ENCODE assay signal across 1 cellular context in the genomic region with DNA sequence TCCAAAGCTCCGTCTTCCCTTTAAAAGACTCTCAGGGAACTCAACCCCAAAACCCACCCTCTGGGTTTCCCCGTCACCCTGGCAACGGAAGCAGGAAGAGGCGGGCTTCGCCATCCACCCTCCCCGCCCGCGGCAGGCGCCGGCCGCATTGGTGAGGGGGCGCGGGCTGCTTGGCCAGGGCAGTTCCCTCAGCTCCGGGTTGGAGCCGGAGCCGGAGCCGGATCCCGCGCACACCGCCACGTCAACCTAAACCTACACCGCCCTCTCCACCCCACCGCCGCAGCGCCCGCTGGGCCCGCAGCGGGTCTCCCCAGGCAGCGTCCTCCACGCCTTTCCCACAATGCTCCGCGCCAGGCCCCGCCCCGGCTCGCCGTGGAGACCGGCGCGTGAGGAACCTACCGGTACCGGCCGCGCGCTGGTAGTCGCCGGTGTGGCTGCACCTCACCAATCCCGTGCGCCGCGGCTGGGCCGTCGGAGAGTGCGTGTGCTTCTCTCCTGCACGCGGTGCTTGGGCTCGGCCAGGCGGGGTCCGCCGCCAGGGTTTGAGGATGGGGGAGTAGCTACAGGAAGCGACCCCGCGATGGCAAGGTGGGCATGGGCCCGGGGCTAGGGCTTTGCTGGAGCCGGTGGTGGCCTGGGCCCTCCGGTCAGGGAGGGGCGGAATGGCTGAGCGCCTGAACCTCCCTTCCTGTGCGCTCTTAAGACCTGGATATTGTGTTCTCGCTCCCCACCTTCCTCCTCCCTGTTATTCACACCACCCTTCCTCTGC.
TF ChIP-seq lines count a peak whose summit lies in the region.

A gene with protein sequence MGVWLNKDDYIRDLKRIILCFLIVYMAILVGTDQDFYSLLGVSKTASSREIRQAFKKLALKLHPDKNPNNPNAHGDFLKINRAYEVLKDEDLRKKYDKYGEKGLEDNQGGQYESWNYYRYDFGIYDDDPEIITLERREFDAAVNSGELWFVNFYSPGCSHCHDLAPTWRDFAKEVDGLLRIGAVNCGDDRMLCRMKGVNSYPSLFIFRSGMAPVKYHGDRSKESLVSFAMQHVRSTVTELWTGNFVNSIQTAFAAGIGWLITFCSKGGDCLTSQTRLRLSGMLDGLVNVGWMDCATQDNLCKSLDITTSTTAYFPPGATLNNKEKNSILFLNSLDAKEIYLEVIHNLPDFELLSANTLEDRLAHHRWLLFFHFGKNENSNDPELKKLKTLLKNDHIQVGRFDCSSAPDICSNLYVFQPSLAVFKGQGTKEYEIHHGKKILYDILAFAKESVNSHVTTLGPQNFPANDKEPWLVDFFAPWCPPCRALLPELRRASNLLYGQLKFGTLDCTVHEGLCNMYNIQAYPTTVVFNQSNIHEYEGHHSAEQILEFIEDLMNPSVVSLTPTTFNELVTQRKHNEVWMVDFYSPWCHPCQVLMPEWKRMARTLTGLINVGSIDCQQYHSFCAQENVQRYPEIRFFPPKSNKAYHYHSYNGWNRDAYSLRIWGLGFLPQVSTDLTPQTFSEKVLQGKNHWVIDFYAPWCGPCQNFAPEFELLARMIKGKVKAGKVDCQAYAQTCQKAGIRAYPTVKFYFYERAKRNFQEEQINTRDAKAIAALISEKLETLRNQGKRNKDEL (plus strand): TSS at position 362 of the 769 bp plus-strand sequence. CDS start 1,830 bp downstream, outside the sequence.

TF ChIP-seq in K562, 482 proteins besides CTCF, POLR2A, EP300 and RAD21 (continued from another document and continues in another):
- TF ChIP-seq, protein P1, sequence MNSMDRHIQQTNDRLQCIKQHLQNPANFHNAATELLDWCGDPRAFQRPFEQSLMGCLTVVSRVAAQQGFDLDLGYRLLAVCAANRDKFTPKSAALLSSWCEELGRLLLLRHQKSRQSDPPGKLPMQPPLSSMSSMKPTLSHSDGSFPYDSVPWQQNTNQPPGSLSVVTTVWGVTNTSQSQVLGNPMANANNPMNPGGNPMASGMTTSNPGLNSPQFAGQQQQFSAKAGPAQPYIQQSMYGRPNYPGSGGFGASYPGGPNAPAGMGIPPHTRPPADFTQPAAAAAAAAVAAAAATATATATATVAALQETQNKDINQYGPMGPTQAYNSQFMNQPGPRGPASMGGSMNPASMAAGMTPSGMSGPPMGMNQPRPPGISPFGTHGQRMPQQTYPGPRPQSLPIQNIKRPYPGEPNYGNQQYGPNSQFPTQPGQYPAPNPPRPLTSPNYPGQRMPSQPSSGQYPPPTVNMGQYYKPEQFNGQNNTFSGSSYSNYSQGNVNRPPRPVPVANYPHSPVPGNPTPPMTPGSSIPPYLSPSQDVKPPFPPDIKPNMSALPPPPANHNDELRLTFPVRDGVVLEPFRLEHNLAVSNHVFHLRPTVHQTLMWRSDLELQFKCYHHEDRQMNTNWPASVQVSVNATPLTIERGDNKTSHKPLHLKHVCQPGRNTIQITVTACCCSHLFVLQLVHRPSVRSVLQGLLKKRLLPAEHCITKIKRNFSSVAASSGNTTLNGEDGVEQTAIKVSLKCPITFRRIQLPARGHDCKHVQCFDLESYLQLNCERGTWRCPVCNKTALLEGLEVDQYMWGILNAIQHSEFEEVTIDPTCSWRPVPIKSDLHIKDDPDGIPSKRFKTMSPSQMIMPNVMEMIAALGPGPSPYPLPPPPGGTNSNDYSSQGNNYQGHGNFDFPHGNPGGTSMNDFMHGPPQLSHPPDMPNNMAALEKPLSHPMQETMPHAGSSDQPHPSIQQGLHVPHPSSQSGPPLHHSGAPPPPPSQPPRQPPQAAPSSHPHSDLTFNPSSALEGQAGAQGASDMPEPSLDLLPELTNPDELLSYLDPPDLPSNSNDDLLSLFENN (IDR thresholded peaks at IDR 0.05; ENCODE audit: low read depth in 2 of 2, low read length in 2 of 2) = peak in 1 of 2 experiments; percentile 19; a peak in 1 of 4 replicates
- no peak for TF ChIP-seq CCAR2 (IDR thresholded peaks at IDR 0.05; ENCODE audit: low read depth, low read length)
- TF ChIP-seq ELF4 (CRISPR knock-in tag; IDR thresholded peaks at IDR 0.05) = no peak
- TF ChIP-seq, protein P2, sequence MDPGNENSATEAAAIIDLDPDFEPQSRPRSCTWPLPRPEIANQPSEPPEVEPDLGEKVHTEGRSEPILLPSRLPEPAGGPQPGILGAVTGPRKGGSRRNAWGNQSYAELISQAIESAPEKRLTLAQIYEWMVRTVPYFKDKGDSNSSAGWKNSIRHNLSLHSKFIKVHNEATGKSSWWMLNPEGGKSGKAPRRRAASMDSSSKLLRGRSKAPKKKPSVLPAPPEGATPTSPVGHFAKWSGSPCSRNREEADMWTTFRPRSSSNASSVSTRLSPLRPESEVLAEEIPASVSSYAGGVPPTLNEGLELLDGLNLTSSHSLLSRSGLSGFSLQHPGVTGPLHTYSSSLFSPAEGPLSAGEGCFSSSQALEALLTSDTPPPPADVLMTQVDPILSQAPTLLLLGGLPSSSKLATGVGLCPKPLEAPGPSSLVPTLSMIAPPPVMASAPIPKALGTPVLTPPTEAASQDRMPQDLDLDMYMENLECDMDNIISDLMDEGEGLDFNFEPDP (CRISPR knock-in tag; IDR thresholded peaks at IDR 0.05) = no peak
- TF ChIP-seq SIN3B (IDR thresholded peaks at IDR 0.05; ENCODE audit: low read depth) = peak; percentile 57
- TF ChIP-seq XRCC4 (IDR thresholded peaks at IDR 0.05; ENCODE audit: extremely low read depth, insufficient read depth, insufficient read length) = no peak
- no peak for TF ChIP-seq ZNF57 (CRISPR knock-in tag; IDR thresholded peaks at IDR 0.05)
- 0 out of 2 replicates have a peak, but pooled peaks have one; percentile 9 for TF ChIP-seq EHMT2 (IDR thresholded peaks at IDR 0.05)
- peak; percentile 85 for TF ChIP-seq POLR2B (IDR thresholded peaks at IDR 0.05; ENCODE audit: low read depth, partially characterized antibody)
- peak; percentile 95 for TF ChIP-seq ZNF282 (CRISPR knock-in tag; IDR thresholded peaks at IDR 0.05)
- TF ChIP-seq, protein P3, sequence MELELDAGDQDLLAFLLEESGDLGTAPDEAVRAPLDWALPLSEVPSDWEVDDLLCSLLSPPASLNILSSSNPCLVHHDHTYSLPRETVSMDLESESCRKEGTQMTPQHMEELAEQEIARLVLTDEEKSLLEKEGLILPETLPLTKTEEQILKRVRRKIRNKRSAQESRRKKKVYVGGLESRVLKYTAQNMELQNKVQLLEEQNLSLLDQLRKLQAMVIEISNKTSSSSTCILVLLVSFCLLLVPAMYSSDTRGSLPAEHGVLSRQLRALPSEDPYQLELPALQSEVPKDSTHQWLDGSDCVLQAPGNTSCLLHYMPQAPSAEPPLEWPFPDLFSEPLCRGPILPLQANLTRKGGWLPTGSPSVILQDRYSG (tag; conservative IDR thresholded peaks at IDR 0.05; ENCODE audit: low read depth) = no peak
- no peak for TF ChIP-seq ZNF146 (CRISPR knock-in tag; IDR thresholded peaks at IDR 0.05; ENCODE audit: unreplicated experiment)
- no peak for TF ChIP-seq ZNF174 (CRISPR knock-in tag; IDR thresholded peaks at IDR 0.05)
- TF ChIP-seq ZNF76 (CRISPR knock-in tag; IDR thresholded peaks at IDR 0.05; ENCODE audit: borderline replicate concordance) = peak; percentile 58; the same call in 1 of the 2 replicates
- no peak for TF ChIP-seq ZFP30 (CRISPR knock-in tag; IDR thresholded peaks at IDR 0.05; ENCODE audit: borderline replicate concordance)
- no peak for TF ChIP-seq GATA2 (CRISPR knock-in tag; IDR thresholded peaks at IDR 0.05)
- TF ChIP-seq, protein P4, sequence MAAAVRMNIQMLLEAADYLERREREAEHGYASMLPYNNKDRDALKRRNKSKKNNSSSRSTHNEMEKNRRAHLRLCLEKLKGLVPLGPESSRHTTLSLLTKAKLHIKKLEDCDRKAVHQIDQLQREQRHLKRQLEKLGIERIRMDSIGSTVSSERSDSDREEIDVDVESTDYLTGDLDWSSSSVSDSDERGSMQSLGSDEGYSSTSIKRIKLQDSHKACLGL (CRISPR knock-in tag; IDR thresholded peaks at IDR 0.05; ENCODE audit: borderline replicate concordance, poor library complexity, severe bottlenecking) = no peak
- peak; percentile 66 for TF ChIP-seq HCFC1 (IDR thresholded peaks at IDR 0.05; ENCODE audit: low read depth, low read length)
- TF ChIP-seq ARID1B (IDR thresholded peaks at IDR 0.05) = peak; percentile 9
- no peak for TF ChIP-seq ZNF274 (IDR thresholded peaks at IDR 0.05; ENCODE audit: borderline replicate concordance, low read depth, low read length)
- TF ChIP-seq, protein P5, sequence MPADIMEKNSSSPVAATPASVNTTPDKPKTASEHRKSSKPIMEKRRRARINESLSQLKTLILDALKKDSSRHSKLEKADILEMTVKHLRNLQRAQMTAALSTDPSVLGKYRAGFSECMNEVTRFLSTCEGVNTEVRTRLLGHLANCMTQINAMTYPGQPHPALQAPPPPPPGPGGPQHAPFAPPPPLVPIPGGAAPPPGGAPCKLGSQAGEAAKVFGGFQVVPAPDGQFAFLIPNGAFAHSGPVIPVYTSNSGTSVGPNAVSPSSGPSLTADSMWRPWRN (IDR thresholded peaks at IDR 0.05; ENCODE audit: low read depth) = no peak
- TF ChIP-seq MTF1 (CRISPR knock-in tag; IDR thresholded peaks at IDR 0.05; ENCODE audit: borderline replicate concordance) = no peak
- TF ChIP-seq, protein P6, sequence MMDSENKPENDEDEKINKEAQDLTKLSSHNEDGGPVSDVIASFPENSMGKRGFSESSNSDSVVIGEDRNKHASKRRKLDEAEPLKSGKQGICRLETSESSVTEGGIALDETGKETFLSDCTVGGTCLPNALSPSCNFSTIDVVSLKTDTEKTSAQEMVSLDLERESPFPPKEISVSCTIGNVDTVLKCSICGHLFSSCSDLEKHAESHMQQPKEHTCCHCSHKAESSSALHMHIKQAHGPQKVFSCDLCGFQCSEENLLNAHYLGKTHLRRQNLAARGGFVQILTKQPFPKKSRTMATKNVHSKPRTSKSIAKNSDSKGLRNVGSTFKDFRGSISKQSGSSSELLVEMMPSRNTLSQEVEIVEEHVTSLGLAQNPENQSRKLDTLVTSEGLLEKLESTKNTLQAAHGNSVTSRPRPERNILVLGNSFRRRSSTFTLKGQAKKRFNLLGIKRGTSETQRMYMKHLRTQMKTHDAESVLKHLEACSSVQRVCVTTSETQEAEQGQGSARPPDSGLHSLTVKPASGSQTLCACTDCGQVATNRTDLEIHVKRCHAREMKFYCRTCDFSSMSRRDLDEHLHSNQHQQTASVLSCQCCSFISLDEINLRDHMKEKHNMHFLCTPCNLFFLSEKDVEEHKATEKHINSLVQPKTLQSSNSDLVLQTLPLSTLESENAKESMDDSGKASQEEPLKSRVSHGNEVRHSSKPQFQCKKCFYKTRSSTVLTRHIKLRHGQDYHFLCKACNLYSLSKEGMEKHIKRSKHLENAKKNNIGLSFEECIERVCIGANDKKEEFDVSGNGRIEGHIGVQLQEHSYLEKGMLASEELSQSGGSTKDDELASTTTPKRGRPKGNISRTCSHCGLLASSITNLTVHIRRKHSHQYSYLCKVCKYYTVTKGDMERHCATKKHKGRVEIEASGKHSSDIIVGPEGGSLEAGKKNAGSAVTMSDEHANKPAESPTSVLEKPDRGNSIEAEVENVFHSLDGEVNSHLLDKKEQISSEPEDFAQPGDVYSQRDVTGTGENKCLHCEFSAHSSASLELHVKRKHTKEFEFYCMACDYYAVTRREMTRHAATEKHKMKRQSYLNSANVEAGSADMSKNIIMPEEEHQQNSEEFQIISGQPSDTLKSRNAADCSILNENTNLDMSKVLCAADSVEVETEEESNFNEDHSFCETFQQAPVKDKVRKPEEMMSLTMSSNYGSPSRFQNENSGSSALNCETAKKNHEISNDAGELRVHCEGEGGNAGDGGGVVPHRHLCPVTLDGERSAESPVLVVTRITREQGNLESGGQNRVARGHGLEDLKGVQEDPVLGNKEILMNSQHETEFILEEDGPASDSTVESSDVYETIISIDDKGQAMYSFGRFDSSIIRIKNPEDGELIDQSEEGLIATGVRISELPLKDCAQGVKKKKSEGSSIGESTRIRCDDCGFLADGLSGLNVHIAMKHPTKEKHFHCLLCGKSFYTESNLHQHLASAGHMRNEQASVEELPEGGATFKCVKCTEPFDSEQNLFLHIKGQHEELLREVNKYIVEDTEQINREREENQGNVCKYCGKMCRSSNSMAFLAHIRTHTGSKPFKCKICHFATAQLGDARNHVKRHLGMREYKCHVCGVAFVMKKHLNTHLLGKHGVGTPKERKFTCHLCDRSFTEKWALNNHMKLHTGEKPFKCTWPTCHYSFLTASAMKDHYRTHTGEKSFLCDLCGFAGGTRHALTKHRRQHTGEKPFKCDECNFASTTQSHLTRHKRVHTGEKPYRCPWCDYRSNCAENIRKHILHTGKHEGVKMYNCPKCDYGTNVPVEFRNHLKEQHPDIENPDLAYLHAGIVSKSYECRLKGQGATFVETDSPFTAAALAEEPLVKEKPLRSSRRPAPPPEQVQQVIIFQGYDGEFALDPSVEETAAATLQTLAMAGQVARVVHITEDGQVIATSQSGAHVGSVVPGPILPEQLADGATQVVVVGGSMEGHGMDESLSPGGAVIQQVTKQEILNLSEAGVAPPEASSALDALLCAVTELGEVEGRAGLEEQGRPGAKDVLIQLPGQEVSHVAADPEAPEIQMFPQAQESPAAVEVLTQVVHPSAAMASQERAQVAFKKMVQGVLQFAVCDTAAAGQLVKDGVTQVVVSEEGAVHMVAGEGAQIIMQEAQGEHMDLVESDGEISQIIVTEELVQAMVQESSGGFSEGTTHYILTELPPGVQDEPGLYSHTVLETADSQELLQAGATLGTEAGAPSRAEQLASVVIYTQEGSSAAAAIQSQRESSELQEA (IDR thresholded peaks at IDR 0.05; ENCODE audit: low read depth) = no peak
- TF ChIP-seq, protein P7, sequence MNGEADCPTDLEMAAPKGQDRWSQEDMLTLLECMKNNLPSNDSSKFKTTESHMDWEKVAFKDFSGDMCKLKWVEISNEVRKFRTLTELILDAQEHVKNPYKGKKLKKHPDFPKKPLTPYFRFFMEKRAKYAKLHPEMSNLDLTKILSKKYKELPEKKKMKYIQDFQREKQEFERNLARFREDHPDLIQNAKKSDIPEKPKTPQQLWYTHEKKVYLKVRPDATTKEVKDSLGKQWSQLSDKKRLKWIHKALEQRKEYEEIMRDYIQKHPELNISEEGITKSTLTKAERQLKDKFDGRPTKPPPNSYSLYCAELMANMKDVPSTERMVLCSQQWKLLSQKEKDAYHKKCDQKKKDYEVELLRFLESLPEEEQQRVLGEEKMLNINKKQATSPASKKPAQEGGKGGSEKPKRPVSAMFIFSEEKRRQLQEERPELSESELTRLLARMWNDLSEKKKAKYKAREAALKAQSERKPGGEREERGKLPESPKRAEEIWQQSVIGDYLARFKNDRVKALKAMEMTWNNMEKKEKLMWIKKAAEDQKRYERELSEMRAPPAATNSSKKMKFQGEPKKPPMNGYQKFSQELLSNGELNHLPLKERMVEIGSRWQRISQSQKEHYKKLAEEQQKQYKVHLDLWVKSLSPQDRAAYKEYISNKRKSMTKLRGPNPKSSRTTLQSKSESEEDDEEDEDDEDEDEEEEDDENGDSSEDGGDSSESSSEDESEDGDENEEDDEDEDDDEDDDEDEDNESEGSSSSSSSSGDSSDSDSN (IDR thresholded peaks at IDR 0.05; ENCODE audit: borderline replicate concordance in 1 of 2, low read depth in 2 of 2, low read length in 2 of 2) = peak in 1 of 2 experiments; percentile 72; a peak in 1 of 4 replicates
- TF ChIP-seq MTA1 (IDR thresholded peaks at IDR 0.05; ENCODE audit: borderline replicate concordance) = no peak
